Comparison of ENCODE assay signal across 9 cellular contexts in genomic region chr5:142915840-142916424, GRCh38.
DNase-seq lines count a peak whose midpoint lies in the region; ATAC-seq and TF ChIP-seq lines count a peak whose summit lies in the region.
"Had no signal": no experiment of that assay in that cellular context is flagged by ENCODE, and none has a peak within 500 bp of the region (broad histone marks: within the 10 kb centered on the region; RNA-seq: fewer than 3 reads in every experiment).

No MANE protein-coding gene starts in this region.

- peaks cover 59% of the 10 kb centered on the region for H3K4me1 Mint-ChIP-seq in endodermal cell

- no peaks in the 10 kb centered on the region for H3K27me3 ChIP-seq in endodermal cell (ENCODE audit: control insufficient read depth, insufficient read depth, low read length, poor library complexity, severe bottlenecking)
- H3K27me3 ChIP-seq in parathyroid adenoma (ENCODE audit: control insufficient read depth, insufficient read depth, low read length): no peaks in the 10 kb centered on the region
- H3K27me3 ChIP-seq in vagina: no peaks in the 10 kb centered on the region

- no peak overlapping the region for H3K4me3 Mint-ChIP-seq in endodermal cell
- H3K4me3 Mint-ChIP-seq: T-helper 1 cell treated with Interleukin-12 subunit alpha and Interleukin-12 subunit beta and Interleukin-4 antibody, amounts not matched to agents 30 μg/mL and 1 μg/mL, for 36 hours had no signal

- DNase-seq in COLO668 (lab: John Stamatoyannopoulos, UW; ENCODE audit: unreplicated experiment) (peak; percentile 21), NOMO-1 (lab: John Stamatoyannopoulos, UW; ENCODE audit: unreplicated experiment in 2 of 2) (peak; percentile 67 to 83), endodermal cell (peak; percentile 89), T1000 (lab: John Stamatoyannopoulos, UW) (no peak), vagina (ENCODE audit: extremely low spot score in 2 of 2) (no peak)

- no peaks in the 10 kb centered on the region for H3K4me1 ChIP-seq in endodermal cell (ENCODE audit: control insufficient read depth, insufficient read depth, low read length)
- no peaks in the 10 kb centered on the region for H3K4me1 ChIP-seq in parathyroid adenoma
- no peaks in the 10 kb centered on the region for H3K4me1 ChIP-seq in vagina

- 63 to 72% methylated on average over 5 to 7 of the region's 7 CpGs for WGBS in endodermal cell (ENCODE audit: insufficient coverage in 1 of 2, insufficient read length in 1 of 2), 2 experiments

- peak overlapping the region; percentile 72 for H3K27ac Mint-ChIP-seq in endodermal cell
- H3K27ac Mint-ChIP-seq: T-helper 1 cell treated with Interleukin-12 subunit alpha and Interleukin-12 subunit beta and Interleukin-4 antibody, amounts not matched to agents 30 μg/mL and 1 μg/mL, for 36 hours had no signal

- TF ChIP-seq CTCF in endodermal cell (conservative IDR thresholded peaks at IDR 0.05): peak; percentile 89
- peak; percentile 51 for TF ChIP-seq CTCF in parathyroid adenoma (IDR thresholded peaks at IDR 0.05)
- TF ChIP-seq CTCF in vagina (IDR thresholded peaks at IDR 0.05): no peak

- H3K27me3 Mint-ChIP-seq in endodermal cell (ENCODE audit: insufficient read depth): no peaks in the 10 kb centered on the region

- peak; percentile 89 for ATAC-seq in GM18861 (IDR thresholded peaks at IDR 0.05; ENCODE audit: unreplicated experiment)
- peak; percentile 74 for ATAC-seq in HG03139 (IDR thresholded peaks at IDR 0.05; ENCODE audit: unreplicated experiment)

- H3K79me2 ChIP-seq in parathyroid adenoma: no peaks in the 10 kb centered on the region

- H2AFZ ChIP-seq in parathyroid adenoma: peak overlapping the region; percentile 14

- H3K36me3 Mint-ChIP-seq in endodermal cell (ENCODE audit: low read depth): peaks cover 37% of the 10 kb centered on the region

- no peak overlapping the region for H3K27ac ChIP-seq in endodermal cell (ENCODE audit: low read depth, low read length)
- no peak overlapping the region for H3K27ac ChIP-seq in parathyroid adenoma
- H3K27ac ChIP-seq in vagina: no peak overlapping the region

- intact Hi-C loops in vagina (cut with DNase I): no loop called here

- H3K36me3 ChIP-seq in endodermal cell (ENCODE audit: control insufficient read depth, insufficient read depth, low read length) (peaks cover 4% of the 10 kb centered on the region), parathyroid adenoma (ENCODE audit: control insufficient read depth, insufficient read depth, low read length) (no peaks in the 10 kb centered on the region), vagina (no peaks in the 10 kb centered on the region)

- no peak overlapping the region for H3K4me3 ChIP-seq in endodermal cell (ENCODE audit: low read length)
- no peak overlapping the region for H3K4me3 ChIP-seq in parathyroid adenoma (ENCODE audit: low read depth, low read length)
- H3K4me3 ChIP-seq in vagina: no peak overlapping the region

- H3K9me3 ChIP-seq in endodermal cell (ENCODE audit: control insufficient read depth, low read length) (no peaks in the 10 kb centered on the region), parathyroid adenoma (ENCODE audit: control insufficient read depth, low read length) (no peaks in the 10 kb centered on the region), vagina (no peaks in the 10 kb centered on the region)

- no peaks in the 10 kb centered on the region for H3K9me3 Mint-ChIP-seq in endodermal cell
- H3K9me3 Mint-ChIP-seq: T-helper 1 cell treated with Interleukin-12 subunit alpha and Interleukin-12 subunit beta and Interleukin-4 antibody, amounts not matched to agents 30 μg/mL and 1 μg/mL, for 36 hours had no signal

- TF ChIP-seq POLR2A in vagina (IDR thresholded peaks at IDR 0.05): no peak

- peak overlapping the region; percentile 3 for H3K4me2 ChIP-seq in parathyroid adenoma (ENCODE audit: low read length)

- no peak overlapping the region for H3K9ac ChIP-seq in endodermal cell (ENCODE audit: extremely low read depth, low read length, poor library complexity, severe bottlenecking)
- H3K9ac ChIP-seq in parathyroid adenoma: no peak overlapping the region

Comparison
In these comparisons a context has a peak if more than half of its experiments do, and no peak if none do; other contexts are left out.
1. DNase-seq: peak in COLO668 (single experiment), NOMO-1 (2 of 2) and endodermal cell (single experiment); none in T1000 (single experiment) and vagina (0 of 2).
2. CTCF ChIP-seq: peak in endodermal cell (single experiment) and parathyroid adenoma (single experiment); none in vagina (0 of 3).